13 cellular contexts compared by ENCODE assay signal in genomic region chr22:45129703-45130524, GRCh38. TPM values are rescaled to one million over a fixed set of nuclear protein-coding genes. Genes with fewer than 3 reads are reported as not detected.
DNase-seq lines count a peak whose midpoint lies in the region; ATAC-seq, FAIRE-seq and TF ChIP-seq lines count a peak whose summit lies in the region.
"Had no signal": no experiment of that assay in that cellular context is flagged by ENCODE, and none has a peak within 500 bp of the region (broad histone marks: within the 10 kb centered on the region; RNA-seq: fewer than 3 reads in every experiment).

No MANE protein-coding gene starts in this region.

- TF ChIP-seq POLR2A in Peyer's patch (IDR thresholded peaks at IDR 0.05) = no peak

- H3K4me1 Mint-ChIP-seq in activated CD8-positive, alpha-beta memory T cell treated with anti-CD3 and anti-CD28 coated beads, Interleukin-2, amount 10 ng/mL, durations not matched to agents 7 days and 5 days = peaks cover 26% of the 10 kb centered on the region
- H3K4me1 Mint-ChIP-seq in stimulated activated memory B cell treated with anti-CD40 and anti-IgM and Interleukin-4, amounts not matched to agents 10 μg/mL and 1 μg/mL and 100 μg/mL, for 72 hours = peaks cover 27% of the 10 kb centered on the region

- peak overlapping the region; percentile 91 for H3K27ac Mint-ChIP-seq in activated CD8-positive, alpha-beta memory T cell treated with anti-CD3 and anti-CD28 coated beads, Interleukin-2, amount 10 ng/mL, durations not matched to agents 7 days and 5 days
- peak overlapping the region; percentile 2 for H3K27ac Mint-ChIP-seq in stimulated activated memory B cell treated with anti-CD40 and anti-IgM and Interleukin-4, amounts not matched to agents 10 μg/mL and 1 μg/mL and 100 μg/mL, for 72 hours

- H3K27me3 ChIP-seq in keratinocyte (ENCODE audit: control insufficient read depth, extremely low read depth, insufficient read depth, low read length) = peaks cover 6% of the 10 kb centered on the region
- H3K27me3 ChIP-seq in Peyer's patch = no peaks in the 10 kb centered on the region

- H3K9me3 ChIP-seq in keratinocyte (ENCODE audit: control insufficient read depth, low read depth, low read length) (no peaks in the 10 kb centered on the region), Peyer's patch (peaks cover 0 to 5% (median 0%) of the 10 kb centered on the region in 4 donors)

- CTCF ChIA-PET in activated CD8-positive, alpha-beta memory T cell treated with anti-CD3 and anti-CD28 coated beads, Interleukin-2, amount 10 ng/mL, durations not matched to agents 7 days and 5 days (lab: Charles Lee) = interaction anchor here (0.9 to 2.2 kb wide), 3 partner anchors 27 to 35 kb away, joined by 3 to 6 read pairs (median 3); partner anchors contain the start of gene NUP50

- peaks cover 11 to 14% of the 10 kb centered on the region in 2 experiments for H3K36me3 ChIP-seq in keratinocyte (ENCODE audit: control insufficient read depth in 2 of 2, extremely low read depth in 1 of 2, insufficient read depth in 2 of 2, low read length in 2 of 2)
- peaks cover 0 to 11% (median 0%) of the 10 kb centered on the region in 3 donors for H3K36me3 ChIP-seq in Peyer's patch

- no peaks in the 10 kb centered on the region for H3K79me2 ChIP-seq in keratinocyte (ENCODE audit: control insufficient read depth, insufficient read depth, low read length)

- H3K4me3 Mint-ChIP-seq in activated CD8-positive, alpha-beta memory T cell treated with anti-CD3 and anti-CD28 coated beads, Interleukin-2, amount 10 ng/mL, durations not matched to agents 7 days and 5 days = peak overlapping the region; percentile 63
- no peak overlapping the region for H3K4me3 Mint-ChIP-seq in stimulated activated memory B cell treated with anti-CD40 and anti-IgM and Interleukin-4, amounts not matched to agents 10 μg/mL and 1 μg/mL and 100 μg/mL, for 72 hours

- H3K4me1 ChIP-seq in keratinocyte (ENCODE audit: control insufficient read depth, extremely low read depth, insufficient read depth, low read length) = peaks cover 8% of the 10 kb centered on the region
- peaks cover 0 to 5% (median 0%) of the 10 kb centered on the region in 4 donors for H3K4me1 ChIP-seq in Peyer's patch

- H2AFZ ChIP-seq in keratinocyte (ENCODE audit: control insufficient read depth, low read length) = no peak overlapping the region

- H3K4me2 ChIP-seq in keratinocyte (ENCODE audit: control insufficient read depth, extremely low read depth, insufficient read depth, low read depth, low read length) = no peak overlapping the region

- dilution Hi-C loops in keratinocyte (cut with MboI; ENCODE audit: extremely low pct_ligation_motif_present, low sequenced_read_pairs) = no loop called here

- TF ChIP-seq CTCF in keratinocyte (optimal IDR thresholded peaks at IDR 0.05 in 1 of 3, IDR thresholded peaks at IDR 0.05 in 1 of 3, conservative IDR thresholded peaks at IDR 0.05 in 1 of 3; ENCODE audit: extremely low read depth in 1 of 3, insufficient read depth in 2 of 3, low read length in 3 of 3) (no peak), Peyer's patch (IDR thresholded peaks at IDR 0.05) (no peak)

- DNase-seq in activated CD4-positive, alpha-beta T cell treated with anti-CD3 and anti-CD28 coated beads for 24 hours (ENCODE audit: low read depth in 2 of 2) = peak; percentile 7 to 10
- DNase-seq in activated CD4-positive, alpha-beta T cell treated with anti-CD3 and anti-CD28 coated beads for 1 hour = no peak
- peak; percentile 72 for DNase-seq in activated CD8-positive, alpha-beta memory T cell treated with anti-CD3 and anti-CD28 coated beads, Interleukin-2, amount 10 ng/mL, durations not matched to agents 7 days and 5 days
- DNase-seq in keratinocyte (ENCODE audit: low read depth, low spot score) = peak; percentile 13
- no peak for DNase-seq in NCI-H69 (lab: John Stamatoyannopoulos, UW)
- DNase-seq in Peyer's patch = no peak
- no peak for DNase-seq in NCI-H1436 treated with DMSO at 0.1 percent for 48 hours (lab: John Stamatoyannopoulos, UW)
- DNase-seq: NCI-H187 had no signal

- H3K9me1 ChIP-seq in keratinocyte (ENCODE audit: control insufficient read depth, extremely low read depth, insufficient read depth, low read length) = no peaks in the 10 kb centered on the region

- peaks cover 5% of the 10 kb centered on the region for H3K27me3 Mint-ChIP-seq in activated CD8-positive, alpha-beta memory T cell treated with anti-CD3 and anti-CD28 coated beads, Interleukin-2, amount 10 ng/mL, durations not matched to agents 7 days and 5 days
- H3K27me3 Mint-ChIP-seq in stimulated activated memory B cell treated with anti-CD40 and anti-IgM and Interleukin-4, amounts not matched to agents 10 μg/mL and 1 μg/mL and 100 μg/mL, for 72 hours = peaks cover 9% of the 10 kb centered on the region

- peak; percentile 87 for ATAC-seq in activated CD8-positive, alpha-beta memory T cell treated with anti-CD3 and anti-CD28 coated beads, Interleukin-2, amount 10 ng/mL, durations not matched to agents 7 days and 5 days
- no peak for ATAC-seq in stimulated activated memory B cell treated with anti-CD40 and anti-IgM and Interleukin-4, amounts not matched to agents 10 μg/mL and 1 μg/mL and 100 μg/mL, for 72 hours
- ATAC-seq: Panc1 had no signal

- no peak overlapping the region for H3K27ac ChIP-seq in keratinocyte (ENCODE audit: control insufficient read depth, insufficient read depth, low read length)
- no peak overlapping the region for H3K27ac ChIP-seq in Peyer's patch
- H3K27ac ChIP-seq: esophagus muscularis mucosa had no signal

- peaks cover 8% of the 10 kb centered on the region for H3K9me3 Mint-ChIP-seq in activated CD8-positive, alpha-beta memory T cell treated with anti-CD3 and anti-CD28 coated beads, Interleukin-2, amount 10 ng/mL, durations not matched to agents 7 days and 5 days (ENCODE audit: low read depth)
- no peaks in the 10 kb centered on the region for H3K9me3 Mint-ChIP-seq in stimulated activated memory B cell treated with anti-CD40 and anti-IgM and Interleukin-4, amounts not matched to agents 10 μg/mL and 1 μg/mL and 100 μg/mL, for 72 hours

- no peak overlapping the region for H3K9ac ChIP-seq in keratinocyte (ENCODE audit: control insufficient read depth, extremely low read depth, insufficient read depth, low read length)

- peak; percentile 86 for FAIRE-seq in keratinocyte (lab: Jason Lieb, UNC)
- FAIRE-seq: A204.1, islet of Langerhans had no signal

- peaks cover 30% of the 10 kb centered on the region for H3K36me3 Mint-ChIP-seq in activated CD8-positive, alpha-beta memory T cell treated with anti-CD3 and anti-CD28 coated beads, Interleukin-2, amount 10 ng/mL, durations not matched to agents 7 days and 5 days
- H3K36me3 Mint-ChIP-seq in stimulated activated memory B cell treated with anti-CD40 and anti-IgM and Interleukin-4, amounts not matched to agents 10 μg/mL and 1 μg/mL and 100 μg/mL, for 72 hours = peaks cover 14% of the 10 kb centered on the region

- no peak overlapping the region for H3K4me3 ChIP-seq in keratinocyte (ENCODE audit: control insufficient read depth in 2 of 3, extremely low read depth in 1 of 3, insufficient read depth in 2 of 3, low read depth in 1 of 3, low read length in 3 of 3)
- no peak overlapping the region for H3K4me3 ChIP-seq in Peyer's patch
- H3K4me3 ChIP-seq: esophagus muscularis mucosa had no signal

- no peaks in the 10 kb centered on the region for H4K20me1 ChIP-seq in keratinocyte (ENCODE audit: control insufficient read depth, extremely low read depth, insufficient read depth, low read length)

RNA-seq across cellular contexts. Expression of gene NUP50, which starts 33.8 kb away (rescaled TPM):
- 100 to 1,000 TPM; 150 to 155 TPM for total RNA-seq in activated CD8-positive, alpha-beta memory T cell treated with anti-CD3 and anti-CD28 coated beads, Interleukin-2, amount 10 ng/mL, durations not matched to agents 7 days and 5 days
- 21.0 to 36.2 TPM (median 28.1 TPM) in 3 replicates for polyA plus RNA-seq in keratinocyte
- 88.9 TPM for polyA plus RNA-seq in keratinocyte (2011; ENCODE audit: low read depth)
- 10.5 and 16.6 TPM in 2 replicates for polyA plus RNA-seq in keratinocyte (2011; cell fraction: cytosol; rRNA removed)
- polyA plus RNA-seq in keratinocyte (2011; cell fraction: nucleus; rRNA removed) = 24.8 and 26.7 TPM in 2 replicates
- polyA plus RNA-seq in keratinocyte (2012; ENCODE audit: low replicate concordance) = 37.9 and 38.7 TPM in 2 replicates
- polyA minus RNA-seq in keratinocyte = 20.0 to 43.6 TPM (median 34.1 TPM) in 3 replicates
- polyA minus RNA-seq in keratinocyte (2011; cell fraction: cytosol; rRNA and poly(A)+ RNA removed) = 9.2 TPM
- polyA minus RNA-seq in keratinocyte (2011; cell fraction: nucleus; rRNA and poly(A)+ RNA removed) = 16.6 and 22.3 TPM in 2 replicates
- 10 to 100 TPM; 67.8 to 96.8 (median 75.8) TPM for total RNA-seq in Peyer's patch

Comparison
In these comparisons a context has a peak if more than half of its experiments do, and no peak if none do; other contexts are left out.
1. DNase-seq: peak in activated CD4-positive, alpha-beta T cell treated with anti-CD3 and anti-CD28 coated beads for 24 hours (2 of 2), activated CD8-positive, alpha-beta memory T cell treated with anti-CD3 and anti-CD28 coated beads, Interleukin-2, amount 10 ng/mL, durations not matched to agents 7 days and 5 days (single experiment) and keratinocyte (single experiment); none in activated CD4-positive, alpha-beta T cell treated with anti-CD3 and anti-CD28 coated beads for 1 hour (single experiment), NCI-H69 (single experiment), Peyer's patch (0 of 3) and NCI-H1436 treated with DMSO at 0.1 percent for 48 hours (single experiment).